Comparison of ENCODE assay signal across 20 cellular contexts in genomic region chr10:5592070-5592469, GRCh38.
DNase-seq lines count a peak whose midpoint lies in the region; ATAC-seq, FAIRE-seq and TF ChIP-seq lines count a peak whose summit lies in the region.
"Had no signal": no experiment of that assay in that cellular context is flagged by ENCODE, and none has a peak within 500 bp of the region (broad histone marks: within the 10 kb centered on the region; RNA-seq: fewer than 3 reads in every experiment).

No MANE protein-coding gene starts in this region.

- H4K5ac ChIP-seq in H1 (ENCODE audit: insufficient read length, low read depth, low read length) = no peak overlapping the region

- H2AFZ ChIP-seq in H1 (ENCODE audit: low read length) = no peak overlapping the region

- H3K27me3 ChIP-seq in breast epithelium (no peaks in the 10 kb centered on the region), H1 (replicated peaks in 1 of 4; ENCODE audit: control insufficient read depth in 3 of 4, extremely low read depth in 1 of 4, insufficient read depth in 3 of 4, low read length in 3 of 4) (no peaks in the 10 kb centered on the region; a peak in 1 of 7 replicates), aorta (ENCODE audit: control insufficient read depth in 1 of 2, insufficient read depth in 2 of 2, low read length in 1 of 2) (no peaks in the 10 kb centered on the region), uterus (no peaks in the 10 kb centered on the region)
- H3K27me3 ChIP-seq: BLaER1 treated with 17β-estradiol and CSF1 and Interleukin-3, amounts not matched to agents 10 nM and 100 nM had no signal

- POLR2A ChIA-PET in MCF 10A (lab: Yijun Ruan, JAX) = interaction anchor here (0.7 kb wide), 1 partner anchor 18 kb away, joined by 5 read pairs; no protein-coding TSS in a partner anchor
- POLR2A ChIA-PET in H1 (lab: Charles Lee; ENCODE audit: partially characterized antibody) = no interaction called here

- H2BK5ac ChIP-seq in H1 (ENCODE audit: low read depth, low read length) = peak overlapping the region; percentile 16; the same call in 1 of the 2 replicates

- H3K4me3 Mint-ChIP-seq in MCF 10A (ENCODE audit: unreplicated experiment) (no peak overlapping the region), neural crest cell (no peak overlapping the region)
- H3K4me3 Mint-ChIP-seq: CD8-positive, alpha-beta memory T cell had no signal

- no peak overlapping the region for H3K4me2 ChIP-seq in H1 (ENCODE audit: insufficient read depth in 1 of 2, low read depth in 2 of 2, low read length in 2 of 2)
- H3K4me2 ChIP-seq: A549; BLaER1 treated with 17β-estradiol and CSF1 and Interleukin-3, amounts not matched to agents 10 nM and 100 nM had no signal

- TF ChIP-seq EP300 in H1 (IDR thresholded peaks at IDR 0.05; ENCODE audit: borderline replicate concordance in 1 of 2, low read depth in 2 of 2, low read length in 2 of 2) = no peak

- no TSS peak for BruUV-seq in MCF 10A (replicated peaks; lab: Mats Ljungman, UMichigan)

- ATAC-seq in aorta (ENCODE audit: low FRiP score) (no peak), GM21576 (IDR thresholded peaks at IDR 0.05; ENCODE audit: unreplicated experiment) (no peak)
- ATAC-seq: A549, GM12878, PC-3 had no signal

- peak overlapping the region; percentile 54; the same call in 1 of the 2 replicates for H2AK5ac ChIP-seq in H1 (ENCODE audit: low read depth, low read length)

- H3K18ac ChIP-seq in H1 (ENCODE audit: extremely low read depth, low read length) = peak overlapping the region; percentile 29; the same call in 1 of the 2 replicates

- no peak overlapping the region for H3K56ac ChIP-seq in H1 (replicated peaks; ENCODE audit: insufficient read length, low read depth, low read length)

- 96% methylated on average over 8 of the region's 8 CpGs; no CpG with 5 or more reads in 1 of the 2 experiments for WGBS in H1 (ENCODE audit: extremely low coverage in 1 of 2, insufficient coverage in 1 of 2, insufficient read length in 1 of 2, insufficient replicate concordance in 2 of 2, low coverage in 1 of 2, low lambda C conversion rate in 2 of 2, missing lambda C conversion rate in 1 of 2), 2 experiments
- 81 to 86% methylated on average over 8 of the region's 8 CpGs for WGBS in aorta, 2 donors

- no peaks in the 10 kb centered on the region for H3K9me3 ChIP-seq in breast epithelium
- H3K9me3 ChIP-seq in H1 (ENCODE audit: insufficient read depth in 2 of 2, low read depth in 1 of 2, low read length in 1 of 2) = no peaks in the 10 kb centered on the region
- no peaks in the 10 kb centered on the region for H3K9me3 ChIP-seq in aorta (ENCODE audit: control insufficient read depth, low read length)
- H3K9me3 ChIP-seq in uterus = no peaks in the 10 kb centered on the region
- H3K9me3 ChIP-seq: A549; BLaER1 treated with 17β-estradiol and CSF1 and Interleukin-3, amounts not matched to agents 10 nM and 100 nM had no signal

- H3K27me3 Mint-ChIP-seq in MCF 10A (ENCODE audit: insufficient read depth, unreplicated experiment) (no peaks in the 10 kb centered on the region), neural crest cell (ENCODE audit: low read depth) (no peaks in the 10 kb centered on the region)

- H3K23ac ChIP-seq in H1 (ENCODE audit: insufficient read length) = no peak overlapping the region

- H3K4ac ChIP-seq in H1 (replicated peaks; ENCODE audit: insufficient read length, low read depth, low read length) = no peak overlapping the region

- TF ChIP-seq CTCF in MCF 10A (IDR thresholded peaks at IDR 0.05; ENCODE audit: unreplicated experiment) = no peak
- TF ChIP-seq CTCF in breast epithelium (IDR thresholded peaks at IDR 0.05) = no peak
- no peak for TF ChIP-seq CTCF in H1 (IDR thresholded peaks at IDR 0.05; ENCODE audit: control extremely low read depth in 1 of 3, insufficient read depth in 1 of 3, low read depth in 1 of 3, low read length in 3 of 3)
- no peak for TF ChIP-seq CTCF in neural crest cell (conservative IDR thresholded peaks at IDR 0.05)
- TF ChIP-seq CTCF in uterus (IDR thresholded peaks at IDR 0.05) = no peak

- H3K4me3 ChIP-seq in breast epithelium (no peak overlapping the region), H1 (ENCODE audit: extremely low read depth in 1 of 4, insufficient read depth in 2 of 4, low read depth in 3 of 4, low read length in 4 of 4) (no peak overlapping the region), aorta (ENCODE audit: low read length in 2 of 2) (no peak overlapping the region), uterus (no peak overlapping the region)
- H3K4me3 ChIP-seq: A549; BLaER1 treated with 17β-estradiol and CSF1 and Interleukin-3, amounts not matched to agents 10 nM and 100 nM; GM12878 had no signal

- H4K91ac ChIP-seq in H1 (replicated peaks; ENCODE audit: insufficient read length, low read length) = peak overlapping the region; percentile 26

- no peaks in the 10 kb centered on the region for H3K79me1 ChIP-seq in H1 (ENCODE audit: low read depth, low read length)

- CTCF ChIA-PET in MCF 10A (lab: Yijun Ruan, JAX) (interaction anchor here (0.6 to 1.0 kb wide), 5 partner anchors 30 to 181 kb away, joined by 3 to 6 read pairs (median 3); no protein-coding TSS in a partner anchor), H1 (lab: Charles Lee; ENCODE audit: partially characterized antibody) (interaction anchor here (0.6 to 2.3 kb wide), 12 partner anchors 8 to 159 kb away, joined by 3 to 14 read pairs (median 4); no protein-coding TSS in a partner anchor)

- no peak overlapping the region for H2BK120ac ChIP-seq in H1 (replicated peaks; ENCODE audit: low read depth, low read length)

- H3K79me2 ChIP-seq in H1 (ENCODE audit: control insufficient read depth in 1 of 2, insufficient read depth in 2 of 2, low read length in 2 of 2) = no peaks in the 10 kb centered on the region

- TF ChIP-seq RAD21 in H1 (IDR thresholded peaks at IDR 0.05 in 1 of 2, conservative IDR thresholded peaks at IDR 0.05 in 1 of 2; ENCODE audit: low read depth in 2 of 2, low read length in 2 of 2) = no peak

- H3K36me3 Mint-ChIP-seq in MCF 10A (ENCODE audit: insufficient read depth, unreplicated experiment) = no peaks in the 10 kb centered on the region
- no peaks in the 10 kb centered on the region for H3K36me3 Mint-ChIP-seq in neural crest cell (ENCODE audit: low read depth)
- H3K36me3 Mint-ChIP-seq: CD8-positive, alpha-beta memory T cell had no signal

- H3K36me3 ChIP-seq in breast epithelium = no peaks in the 10 kb centered on the region
- H3K36me3 ChIP-seq in H1 (ENCODE audit: control insufficient read depth in 2 of 4, insufficient read depth in 4 of 4, low read length in 3 of 4) = no peaks in the 10 kb centered on the region
- H3K36me3 ChIP-seq in aorta (ENCODE audit: control insufficient read depth in 1 of 2, insufficient read depth in 2 of 2, low read length in 1 of 2) = no peaks in the 10 kb centered on the region
- H3K36me3 ChIP-seq in uterus = no peaks in the 10 kb centered on the region
- H3K36me3 ChIP-seq: BLaER1 treated with 17β-estradiol and CSF1 and Interleukin-3, amounts not matched to agents 10 nM and 100 nM had no signal

- H3K4me1 Mint-ChIP-seq in MCF 10A (ENCODE audit: insufficient read depth, unreplicated experiment) (peaks cover 49% of the 10 kb centered on the region), neural crest cell (peaks cover 66% of the 10 kb centered on the region)
- H3K4me1 Mint-ChIP-seq: CD8-positive, alpha-beta memory T cell had no signal

- no peak for FAIRE-seq in H1 (lab: Jason Lieb, UNC)
- FAIRE-seq: A549, GM12878, H54 had no signal

- no peak overlapping the region for H2BK20ac ChIP-seq in H1 (ENCODE audit: low read length)

- H3K9ac ChIP-seq in H1 (replicated peaks in 1 of 4; ENCODE audit: extremely low read depth in 1 of 4, low read depth in 3 of 4, low read length in 3 of 4) = no peak overlapping the region
- H3K9ac ChIP-seq: BLaER1 treated with 17β-estradiol and CSF1 and Interleukin-3, amounts not matched to agents 10 nM and 100 nM had no signal

- H3K4me1 ChIP-seq in breast epithelium (peaks cover 0 to 5% of the 10 kb centered on the region in 2 donors), H1 (replicated peaks in 1 of 4; ENCODE audit: control insufficient read depth in 3 of 4, insufficient read depth in 4 of 4, low read length in 3 of 4) (peaks cover 6 to 18% (median 14%) of the 10 kb centered on the region in 4 experiments), aorta (ENCODE audit: control insufficient read depth in 1 of 2, insufficient read depth in 2 of 2, low read length in 2 of 2) (no peaks in the 10 kb centered on the region), uterus (no peaks in the 10 kb centered on the region)

- no peaks in the 10 kb centered on the region for H3K9me3 Mint-ChIP-seq in MCF 10A (ENCODE audit: unreplicated experiment)
- no peaks in the 10 kb centered on the region for H3K9me3 Mint-ChIP-seq in neural crest cell
- H3K9me3 Mint-ChIP-seq: CD8-positive, alpha-beta memory T cell had no signal

- H3K23me2 ChIP-seq in H1 (ENCODE audit: low read depth, low read length) = peaks cover 2% of the 10 kb centered on the region; the same call in 1 of the 2 replicates

- no peak for TF ChIP-seq POLR2A in breast epithelium (IDR thresholded peaks at IDR 0.05)
- TF ChIP-seq POLR2A in H1 (IDR thresholded peaks at IDR 0.05; ENCODE audit: control extremely low read depth in 1 of 2, low read depth in 2 of 2, low read length in 2 of 2) = no peak
- no peak for TF ChIP-seq POLR2A in uterus (IDR thresholded peaks at IDR 0.05)

- intact Hi-C loops in MCF 10A (cut with micrococcal nuclease) (no loop called here), breast epithelium (cut with DNase I; ENCODE audit: low total_unique reads) (no loop called here), aorta (cut with DNase I) (no loop called here), uterus (cut with DNase I; ENCODE audit: low total_unique reads) (no loop called here)

- H4K20me1 ChIP-seq in H1 (replicated peaks in 1 of 2; ENCODE audit: control insufficient read depth in 1 of 2, insufficient read depth in 2 of 2, low read length in 2 of 2) = no peaks in the 10 kb centered on the region
- H4K20me1 ChIP-seq: BLaER1 treated with 17β-estradiol and CSF1 and Interleukin-3, amounts not matched to agents 10 nM and 100 nM had no signal

- DNase-seq in MCF 10A (ENCODE audit: unreplicated experiment) = no peak
- no peak for DNase-seq in breast epithelium (ENCODE audit: low spot score in 2 of 2)
- no peak for DNase-seq in H1 (ENCODE audit: low read depth in 1 of 2, low spot score in 2 of 2)
- DNase-seq in neural crest cell (ENCODE audit: low read depth, low spot score) = no peak
- peak; percentile 35 to 46 for DNase-seq in aorta
- no peak for DNase-seq in stimulated activated CD4-positive, alpha-beta T cell treated with anti-CD3 and anti-CD28 coated beads, Interleukin-15, amount 100 ng/mL, for 24 hours
- DNase-seq in uterus = no peak
- DNase-seq: GDM1, Kasumi-1, NCI-H1417, NCI-H2029, NCI-H510A, NCI-H774, PC-3 had no signal

- no peak overlapping the region for H4K8ac ChIP-seq in H1 (ENCODE audit: extremely low read depth, insufficient read depth, low read length)

- no peak overlapping the region for H3K14ac ChIP-seq in H1 (ENCODE audit: insufficient read length)

- H3K27ac Mint-ChIP-seq in MCF 10A (ENCODE audit: low read depth, unreplicated experiment) = peak overlapping the region; percentile 73
- H3K27ac Mint-ChIP-seq in neural crest cell (ENCODE audit: unreplicated experiment) = peak overlapping the region; percentile 31

- peak overlapping the region; percentile 93; the same call in 1 of the 2 replicates for H2BK15ac ChIP-seq in H1 (ENCODE audit: low read length)

- H3K27ac ChIP-seq in breast epithelium = no peak overlapping the region
- no peak overlapping the region for H3K27ac ChIP-seq in H1 (ENCODE audit: low read depth, low read length)
- no peak overlapping the region for H3K27ac ChIP-seq in aorta (ENCODE audit: low read depth in 1 of 2, low read length in 2 of 2)
- no peak overlapping the region for H3K27ac ChIP-seq in uterus
- H3K27ac ChIP-seq: BLaER1 treated with 17β-estradiol and CSF1 and Interleukin-3, amounts not matched to agents 10 nM and 100 nM had no signal

- 0 out of 2 replicates have a peak overlapping the region, but pooled peaks have one; percentile 50 for H2BK12ac ChIP-seq in H1 (ENCODE audit: low read depth, low read length)

Comparison
In these comparisons a context has a peak if more than half of its experiments do, and no peak if none do; other contexts are left out.
1. DNase-seq: peak in aorta (2 of 2); none in MCF 10A (single experiment), breast epithelium (0 of 2), H1 (0 of 2), neural crest cell (single experiment), stimulated activated CD4-positive, alpha-beta T cell treated with anti-CD3 and anti-CD28 coated beads, Interleukin-15, amount 100 ng/mL, for 24 hours (single experiment) and uterus (0 of 2).